27 cellular contexts compared by ENCODE assay signal in genomic region chr22:46991666-46992065, GRCh38.
"Had no signal": no experiment of that assay in that cellular context is flagged by ENCODE, and none has a peak within 500 bp of the region (broad histone marks: within the 10 kb centered on the region; RNA-seq: fewer than 3 reads in every experiment).

No MANE protein-coding gene starts in this region.

- H3K79me2 ChIP-seq: hepatocyte had no signal

- H3K4me2 ChIP-seq: hepatocyte had no signal

- H3K27me3 Mint-ChIP-seq: naive B cell; natural killer cell treated with Interleukin-12 subunit alpha and Interleukin-12 subunit beta and Interleukin-15 and Interleukin-18, amount 100 ng/mL, for 72 hours; stimulated activated naive CD8-positive, alpha-beta T cell treated with anti-CD3 and anti-CD28 coated beads, Interleukin-15, amount 100 ng/mL, for 72 hours had no signal

- H3K36me3 ChIP-seq: prostate gland, transverse colon, vagina had no signal

- H3K36me3 Mint-ChIP-seq: natural killer cell treated with Interleukin-12 subunit alpha and Interleukin-12 subunit beta and Interleukin-15 and Interleukin-18, amount 100 ng/mL, for 72 hours had no signal

- H3K27me3 ChIP-seq: dorsolateral prefrontal cortex, gastroesophageal sphincter, heart left ventricle, hepatocyte, left lung, spleen, suprapubic skin, transverse colon, upper lobe of right lung, vagina had no signal

- FAIRE-seq: colon had no signal

- H2AFZ ChIP-seq: hepatocyte had no signal

- H3K9me3 ChIP-seq: gastroesophageal sphincter, heart left ventricle, left lung, mucosa of descending colon, prostate gland, spleen, suprapubic skin, transverse colon, upper lobe of right lung, vagina had no signal

- DNase-seq: dorsolateral prefrontal cortex; effector CD4-positive, alpha-beta T cell; foreskin fibroblast; heart left ventricle; left cardiac atrium; mesenchymal stem cell; mucosa of descending colon; naive B cell; right cardiac atrium; spleen; stimulated activated naive CD4-positive, alpha-beta T cell; stimulated activated naive CD8-positive, alpha-beta T cell treated with anti-CD3 and anti-CD28 coated beads, Interleukin-15, amount 100 ng/mL, for 72 hours; transverse colon; upper lobe of right lung had no signal

- H3K4me3 ChIP-seq: dorsolateral prefrontal cortex, gastroesophageal sphincter, heart left ventricle, hepatocyte, left lung, mucosa of descending colon, prostate gland, skin epidermis, spleen, suprapubic skin, transverse colon, upper lobe of right lung, vagina had no signal

- H3K27ac Mint-ChIP-seq: mesothelial cell of epicardium; natural killer cell treated with Interleukin-12 subunit alpha and Interleukin-12 subunit beta and Interleukin-15 and Interleukin-18, amount 100 ng/mL, for 72 hours had no signal

- ATAC-seq: esophagus mucosa; gastroesophageal sphincter; left cardiac atrium; left lung; mucosa of descending colon; right cardiac atrium; stimulated activated naive CD8-positive, alpha-beta T cell treated with anti-CD3 and anti-CD28 coated beads, Interleukin-15, amount 100 ng/mL, for 72 hours; upper lobe of right lung had no signal

- H3K4me3 Mint-ChIP-seq: mesothelial cell of epicardium; naive B cell; natural killer cell treated with Interleukin-12 subunit alpha and Interleukin-12 subunit beta and Interleukin-15 and Interleukin-18, amount 100 ng/mL, for 72 hours; neural crest cell; stimulated activated naive CD8-positive, alpha-beta T cell treated with anti-CD3 and anti-CD28 coated beads, Interleukin-15, amount 100 ng/mL, for 72 hours had no signal

- H3K4me1 ChIP-seq: left lung, prostate gland, transverse colon, upper lobe of right lung, vagina had no signal

- H3K27ac ChIP-seq: dorsolateral prefrontal cortex, epithelial cell of prostate, gastroesophageal sphincter, heart left ventricle, hepatocyte, left lung, prostate gland, skin epidermis, spleen, suprapubic skin, transverse colon, upper lobe of right lung, vagina had no signal
